Comparison of ENCODE assay signal across 1 cellular context in the genomic region with DNA sequence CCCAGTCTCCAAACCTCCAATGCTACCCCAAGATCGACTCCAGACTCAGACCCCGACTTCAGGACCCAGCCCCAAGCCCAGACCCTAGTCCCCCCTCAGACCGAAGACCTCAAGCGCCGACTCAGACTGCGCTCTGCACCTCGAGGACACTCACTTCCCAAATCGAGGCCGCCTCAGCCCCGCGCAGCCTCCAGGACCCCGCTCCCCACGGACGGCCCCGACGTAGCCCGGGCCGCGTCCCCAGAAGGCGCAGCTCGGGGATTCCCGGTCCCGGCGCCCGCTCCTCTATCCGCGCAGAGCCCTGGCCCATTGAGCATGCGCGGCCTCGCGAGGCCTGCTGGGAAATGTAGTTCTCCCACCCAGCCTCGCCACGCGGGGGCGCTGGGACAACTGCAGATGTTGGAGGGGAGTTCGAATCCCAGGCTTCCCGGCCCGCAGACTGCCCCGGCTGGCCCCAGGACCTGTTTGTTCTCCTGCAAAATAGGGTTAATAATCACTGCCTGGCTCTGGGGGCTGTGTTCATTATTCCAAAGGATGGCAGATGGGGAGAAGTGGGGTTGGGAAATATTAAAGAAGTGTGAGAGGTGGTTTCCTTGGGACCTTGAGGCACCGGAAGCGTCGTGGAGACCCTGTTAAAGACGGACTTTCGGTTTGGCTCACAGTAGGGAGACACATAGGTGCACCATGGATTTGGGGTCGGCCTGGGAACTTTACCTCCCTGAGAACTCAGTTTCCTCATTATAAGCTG.
TF ChIP-seq lines count a peak whose summit lies in the region.

Gene APBA3 (minus strand): TSS at position 311 of the 748 bp plus-strand sequence. CDS start 1,428 bp downstream, outside the sequence.

TF ChIP-seq in K562, 482 proteins besides CTCF, POLR2A, EP300 and RAD21 (continued from another document and continues in another):
- TF ChIP-seq WHSC1 (IDR thresholded peaks at IDR 0.05; ENCODE audit: low read length) = no peak
- peak; percentile 64 for TF ChIP-seq TRIM28 (IDR thresholded peaks at IDR 0.05)
- TF ChIP-seq TFAP4 (CRISPR knock-in tag; IDR thresholded peaks at IDR 0.05; ENCODE audit: borderline replicate concordance) = peak; percentile 89; the same call in 1 of the 2 replicates
- TF ChIP-seq ILK (tag; IDR thresholded peaks at IDR 0.05; ENCODE audit: borderline replicate concordance, low read depth) = no peak
- peak; percentile 29; the same call in 1 of the 2 replicates for TF ChIP-seq ZNF263 (CRISPR knock-in tag; IDR thresholded peaks at IDR 0.05; ENCODE audit: borderline replicate concordance)
- no peak for TF ChIP-seq ZNF274 (IDR thresholded peaks at IDR 0.05; ENCODE audit: borderline replicate concordance, low read depth, low read length)
- no peak for TF ChIP-seq ID3 (CRISPR knock-in tag; IDR thresholded peaks at IDR 0.05)
- peak; percentile 65; the same call in 1 of the 2 replicates for TF ChIP-seq ID3 (tag; IDR thresholded peaks at IDR 0.05)
- 0 out of 2 replicates have a peak, but pooled peaks have one; percentile 34 for TF ChIP-seq ZNF785 (CRISPR knock-in tag; IDR thresholded peaks at IDR 0.05)
- TF ChIP-seq SUPT5H (IDR thresholded peaks at IDR 0.05) = peak; percentile 72; the same call in 1 of the 2 replicates
- no peak for TF ChIP-seq RBBP5 (IDR thresholded peaks at IDR 0.05; ENCODE audit: borderline replicate concordance, insufficient read depth, low read length, poor library complexity, severe bottlenecking)
- no peak for TF ChIP-seq ZNF134 (CRISPR knock-in tag; conservative IDR thresholded peaks at IDR 0.05)
- TF ChIP-seq ZBTB49 (CRISPR knock-in tag; IDR thresholded peaks at IDR 0.05; ENCODE audit: borderline replicate concordance) = no peak
- peak; percentile 63; the same call in 1 of the 2 replicates for TF ChIP-seq SP1 (CRISPR knock-in tag; IDR thresholded peaks at IDR 0.05)
- TF ChIP-seq ZNF644 (tag; IDR thresholded peaks at IDR 0.05; ENCODE audit: low read depth) = no peak
- TF ChIP-seq, protein P1, sequence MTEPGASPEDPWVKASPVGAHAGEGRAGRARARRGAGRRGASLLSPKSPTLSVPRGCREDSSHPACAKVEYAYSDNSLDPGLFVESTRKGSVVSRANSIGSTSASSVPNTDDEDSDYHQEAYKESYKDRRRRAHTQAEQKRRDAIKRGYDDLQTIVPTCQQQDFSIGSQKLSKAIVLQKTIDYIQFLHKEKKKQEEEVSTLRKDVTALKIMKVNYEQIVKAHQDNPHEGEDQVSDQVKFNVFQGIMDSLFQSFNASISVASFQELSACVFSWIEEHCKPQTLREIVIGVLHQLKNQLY (CRISPR knock-in tag; conservative IDR thresholded peaks at IDR 0.05) = no peak
- no peak; the same call in 1 of the 2 replicates for TF ChIP-seq GTF2E2 (tag; IDR thresholded peaks at IDR 0.05)
- TF ChIP-seq, protein P2, sequence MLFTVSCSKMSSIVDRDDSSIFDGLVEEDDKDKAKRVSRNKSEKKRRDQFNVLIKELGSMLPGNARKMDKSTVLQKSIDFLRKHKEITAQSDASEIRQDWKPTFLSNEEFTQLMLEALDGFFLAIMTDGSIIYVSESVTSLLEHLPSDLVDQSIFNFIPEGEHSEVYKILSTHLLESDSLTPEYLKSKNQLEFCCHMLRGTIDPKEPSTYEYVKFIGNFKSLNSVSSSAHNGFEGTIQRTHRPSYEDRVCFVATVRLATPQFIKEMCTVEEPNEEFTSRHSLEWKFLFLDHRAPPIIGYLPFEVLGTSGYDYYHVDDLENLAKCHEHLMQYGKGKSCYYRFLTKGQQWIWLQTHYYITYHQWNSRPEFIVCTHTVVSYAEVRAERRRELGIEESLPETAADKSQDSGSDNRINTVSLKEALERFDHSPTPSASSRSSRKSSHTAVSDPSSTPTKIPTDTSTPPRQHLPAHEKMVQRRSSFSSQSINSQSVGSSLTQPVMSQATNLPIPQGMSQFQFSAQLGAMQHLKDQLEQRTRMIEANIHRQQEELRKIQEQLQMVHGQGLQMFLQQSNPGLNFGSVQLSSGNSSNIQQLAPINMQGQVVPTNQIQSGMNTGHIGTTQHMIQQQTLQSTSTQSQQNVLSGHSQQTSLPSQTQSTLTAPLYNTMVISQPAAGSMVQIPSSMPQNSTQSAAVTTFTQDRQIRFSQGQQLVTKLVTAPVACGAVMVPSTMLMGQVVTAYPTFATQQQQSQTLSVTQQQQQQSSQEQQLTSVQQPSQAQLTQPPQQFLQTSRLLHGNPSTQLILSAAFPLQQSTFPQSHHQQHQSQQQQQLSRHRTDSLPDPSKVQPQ (CRISPR knock-in tag; IDR thresholded peaks at IDR 0.05; ENCODE audit: borderline replicate concordance) = no peak
- peak; percentile 65 for TF ChIP-seq ZBTB33 (CRISPR knock-in tag; IDR thresholded peaks at IDR 0.05)
- no peak for TF ChIP-seq PTBP1 (IDR thresholded peaks at IDR 0.05; ENCODE audit: low read depth, low read length)
- TF ChIP-seq, protein P3, sequence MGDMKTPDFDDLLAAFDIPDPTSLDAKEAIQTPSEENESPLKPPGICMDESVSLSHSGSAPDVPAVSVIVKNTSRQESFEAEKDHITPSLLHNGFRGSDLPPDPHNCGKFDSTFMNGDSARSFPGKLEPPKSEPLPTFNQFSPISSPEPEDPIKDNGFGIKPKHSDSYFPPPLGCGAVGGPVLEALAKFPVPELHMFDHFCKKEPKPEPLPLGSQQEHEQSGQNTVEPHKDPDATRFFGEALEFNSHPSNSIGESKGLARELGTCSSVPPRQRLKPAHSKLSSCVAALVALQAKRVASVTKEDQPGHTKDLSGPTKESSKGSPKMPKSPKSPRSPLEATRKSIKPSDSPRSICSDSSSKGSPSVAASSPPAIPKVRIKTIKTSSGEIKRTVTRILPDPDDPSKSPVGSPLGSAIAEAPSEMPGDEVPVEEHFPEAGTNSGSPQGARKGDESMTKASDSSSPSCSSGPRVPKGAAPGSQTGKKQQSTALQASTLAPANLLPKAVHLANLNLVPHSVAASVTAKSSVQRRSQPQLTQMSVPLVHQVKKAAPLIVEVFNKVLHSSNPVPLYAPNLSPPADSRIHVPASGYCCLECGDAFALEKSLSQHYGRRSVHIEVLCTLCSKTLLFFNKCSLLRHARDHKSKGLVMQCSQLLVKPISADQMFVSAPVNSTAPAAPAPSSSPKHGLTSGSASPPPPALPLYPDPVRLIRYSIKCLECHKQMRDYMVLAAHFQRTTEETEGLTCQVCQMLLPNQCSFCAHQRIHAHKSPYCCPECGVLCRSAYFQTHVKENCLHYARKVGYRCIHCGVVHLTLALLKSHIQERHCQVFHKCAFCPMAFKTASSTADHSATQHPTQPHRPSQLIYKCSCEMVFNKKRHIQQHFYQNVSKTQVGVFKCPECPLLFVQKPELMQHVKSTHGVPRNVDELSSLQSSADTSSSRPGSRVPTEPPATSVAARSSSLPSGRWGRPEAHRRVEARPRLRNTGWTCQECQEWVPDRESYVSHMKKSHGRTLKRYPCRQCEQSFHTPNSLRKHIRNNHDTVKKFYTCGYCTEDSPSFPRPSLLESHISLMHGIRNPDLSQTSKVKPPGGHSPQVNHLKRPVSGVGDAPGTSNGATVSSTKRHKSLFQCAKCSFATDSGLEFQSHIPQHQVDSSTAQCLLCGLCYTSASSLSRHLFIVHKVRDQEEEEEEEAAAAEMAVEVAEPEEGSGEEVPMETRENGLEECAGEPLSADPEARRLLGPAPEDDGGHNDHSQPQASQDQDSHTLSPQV (IDR thresholded peaks at IDR 0.05) = no peak; the same call in 1 of the 2 replicates
- no peak for TF ChIP-seq MTA2 (IDR thresholded peaks at IDR 0.05; ENCODE audit: low read depth)
- TF ChIP-seq MEF2A (IDR thresholded peaks at IDR 0.05; ENCODE audit: control insufficient read depth, low read depth, low read length) = no peak
- peak; percentile 89 for TF ChIP-seq GABPB1 (CRISPR knock-in tag; IDR thresholded peaks at IDR 0.05)
- TF ChIP-seq ZBED1 (IDR thresholded peaks at IDR 0.05) = no peak
- TF ChIP-seq SMAD2 (IDR thresholded peaks at IDR 0.05; ENCODE audit: low read depth, low read length) = no peak
- no peak for TF ChIP-seq GATA2 (CRISPR knock-in tag; IDR thresholded peaks at IDR 0.05)
- TF ChIP-seq EWSR1 (IDR thresholded peaks at IDR 0.05; ENCODE audit: borderline replicate concordance, low read depth, partially characterized antibody) = no peak
- TF ChIP-seq PHB2 (IDR thresholded peaks at IDR 0.05; ENCODE audit: low read depth) = 0 out of 2 replicates have a peak, but pooled peaks have one; percentile 48
- no peak for TF ChIP-seq ZNF354B (CRISPR knock-in tag; IDR thresholded peaks at IDR 0.05)
- TF ChIP-seq ZNF174 (CRISPR knock-in tag; IDR thresholded peaks at IDR 0.05) = no peak
- peak in 1 of 2 experiments; percentile 86; a peak in 2 of 4 replicates for TF ChIP-seq SIN3A (IDR thresholded peaks at IDR 0.05; ENCODE audit: borderline replicate concordance in 2 of 2, control insufficient read depth in 1 of 2, low read depth in 2 of 2, low read length in 2 of 2)
- TF ChIP-seq FOS (IDR thresholded peaks at IDR 0.05; ENCODE audit: extremely low read depth, insufficient read length) = no peak
- no peak for TF ChIP-seq HINFP (tag; conservative IDR thresholded peaks at IDR 0.05; ENCODE audit: low read depth)
- no peak for TF ChIP-seq KAT8 (IDR thresholded peaks at IDR 0.05; ENCODE audit: low read depth)
- TF ChIP-seq ZZZ3 (IDR thresholded peaks at IDR 0.05) = no peak
- TF ChIP-seq HMGN3 (IDR thresholded peaks at IDR 0.05; ENCODE audit: borderline replicate concordance, extremely low read depth, insufficient read length, low read depth, low read length) = peak; percentile 56
- no peak for TF ChIP-seq MED1 (CRISPR knock-in tag; IDR thresholded peaks at IDR 0.05; ENCODE audit: borderline replicate concordance)
